Comparison of ENCODE assay signal across 1 cellular context in genomic region chr7:108234981-108235450, GRCh38.
A peak's percentile ranks its signal among the peaks of the same experiment; 100 is the strongest.
TF ChIP-seq lines count a peak whose summit lies in the region.

No MANE protein-coding gene starts in this region.

TF ChIP-seq in HepG2, 621 proteins besides CTCF, POLR2A, EP300 and RAD21 (continued from another document):
- TF ChIP-seq CREM (IDR thresholded peaks at IDR 0.05): peak; percentile 18; the same call in 1 of the 2 replicates
- no peak for TF ChIP-seq CREM (CRISPR knock-in tag; IDR thresholded peaks at IDR 0.05)
